ENCODE assay signal across 9 cellular contexts in the genomic region with DNA sequence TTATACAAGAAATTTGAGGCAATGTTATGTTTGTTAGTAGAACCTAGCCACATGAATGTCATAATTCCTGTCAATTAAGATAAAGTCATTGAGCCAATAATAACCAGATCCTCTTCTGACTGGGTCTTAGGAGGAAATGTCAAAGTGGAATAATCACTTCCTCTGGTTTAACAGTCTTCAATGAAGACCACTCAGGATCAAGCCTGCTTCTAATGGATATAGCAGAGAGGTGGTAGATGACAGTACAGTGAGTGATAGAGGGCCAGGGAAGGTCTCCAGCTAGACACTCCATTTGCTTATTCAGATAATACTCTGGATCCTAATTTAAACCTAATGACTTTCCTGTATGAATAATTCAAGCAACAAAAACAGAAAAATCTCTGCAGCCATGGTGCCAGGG.
"Had no signal": no experiment of that assay in that cellular context is flagged by ENCODE, and none has a peak within 500 bp of the region (broad histone marks: within the 10 kb centered on the region; RNA-seq: fewer than 3 reads in every experiment).

No MANE protein-coding gene starts in this region.

- FAIRE-seq: K562 had no signal

- ATAC-seq: HCT116, K562 had no signal

- H3K27ac ChIP-seq: GM23248 had no signal

- H3K9me3 ChIP-seq: HAP-1 had no signal

- H3K4me1 ChIP-seq: HAP-1 had no signal

- DNase-seq: GM23248, GOT3, H7, HFFc6, IMR-90, KG1 had no signal

- H2AFZ ChIP-seq: GM23248 had no signal

- H3K36me3 ChIP-seq: HAP-1 had no signal

- H3K4me3 ChIP-seq: GM23248, HAP-1, K562 had no signal

- H3K9ac ChIP-seq: GM23248 had no signal
